10 cellular contexts compared by ENCODE assay signal in the genomic region with DNA sequence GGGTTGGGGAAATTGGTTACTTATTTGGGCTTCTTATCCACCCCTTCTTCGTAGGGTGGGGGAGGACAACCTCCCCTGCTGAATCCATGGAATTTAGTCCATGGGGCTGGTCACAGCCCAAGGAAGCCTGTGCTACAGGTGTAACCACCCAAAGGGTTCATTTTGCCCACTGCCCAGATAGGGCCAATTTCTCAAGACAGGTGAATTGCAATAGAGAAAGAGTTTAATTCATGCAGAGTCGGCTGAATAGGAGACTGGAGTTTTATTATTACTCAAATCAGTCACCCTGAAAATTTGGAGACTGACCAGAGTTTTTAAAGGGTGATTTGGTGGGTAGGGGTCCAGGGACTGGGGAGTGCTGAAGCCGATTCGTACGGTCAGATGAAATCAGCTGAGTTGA.
"Had no signal": no experiment of that assay in that cellular context is flagged by ENCODE, and none has a peak within 500 bp of the region (broad histone marks: within the 10 kb centered on the region; RNA-seq: fewer than 3 reads in every experiment).

No MANE protein-coding gene starts in this region.

- ATAC-seq: HepG2, K562 had no signal

- H3K4me3 ChIP-seq: K562 had no signal

- H3K4me2 ChIP-seq: KMS-11 had no signal

- H3K9ac ChIP-seq: KMS-11 had no signal

- DNase-seq: IMR-90, Karpas-422, Kasumi-1, KBM-7, KG1 had no signal

- H3K27ac ChIP-seq: HL-60, KMS-11 had no signal

- H3K36me3 Mint-ChIP-seq: IgD-negative memory B cell had no signal
